ENCODE assay signal across 8 cellular contexts in genomic region chr1:82775402-82776000, GRCh38.
DNase-seq lines count a peak whose midpoint lies in the region; ATAC-seq and TF ChIP-seq lines count a peak whose summit lies in the region.

No MANE protein-coding gene starts in this region.

- no peak for TF ChIP-seq CTCF in CD14-positive monocyte (IDR thresholded peaks at IDR 0.05)

- H3K4me3 Mint-ChIP-seq in activated T-cell treated with anti-CD3 and anti-CD28 coated beads, Interleukin-2, amount 50 U/mL, for 72 hours, result no peak overlapping the region
- H3K4me3 Mint-ChIP-seq in CD14-positive monocyte, result no peak overlapping the region

- H3K4me1 Mint-ChIP-seq in activated T-cell treated with anti-CD3 and anti-CD28 coated beads, Interleukin-2, amount 50 U/mL, for 72 hours (ENCODE audit: low read depth), result no peaks in the 10 kb centered on the region
- H3K4me1 Mint-ChIP-seq in CD14-positive monocyte, result no peaks in the 10 kb centered on the region

- ATAC-seq in activated T-cell treated with anti-CD3 and anti-CD28 coated beads, Interleukin-2, amount 50 U/mL, for 72 hours (replicated peaks in 1 of 2), result peak in 1 of 2 donors; percentile 42
- ATAC-seq in GM19395 (IDR thresholded peaks at IDR 0.05; ENCODE audit: unreplicated experiment), result no peak

- no peak overlapping the region for H3K27ac ChIP-seq in substantia nigra (ENCODE audit: low read depth, low read length, poor library complexity, severe bottlenecking)

- peaks cover 0 to 2% of the 10 kb centered on the region in 2 donors for H3K9me3 Mint-ChIP-seq in activated T-cell treated with anti-CD3 and anti-CD28 coated beads, Interleukin-2, amount 50 U/mL, for 72 hours
- H3K9me3 Mint-ChIP-seq in CD14-positive monocyte, result peaks cover 14 to 24% (median 20%) of the 10 kb centered on the region in 7 donors

- no peaks in the 10 kb centered on the region for H3K27me3 Mint-ChIP-seq in activated T-cell treated with anti-CD3 and anti-CD28 coated beads, Interleukin-2, amount 50 U/mL, for 72 hours (ENCODE audit: low read depth)
- peaks cover 0 to 2% (median 0%) of the 10 kb centered on the region in 3 donors for H3K27me3 Mint-ChIP-seq in CD14-positive monocyte (ENCODE audit: low read depth in 3 of 3)

- intact Hi-C loops in CD14-positive monocyte (cut with micrococcal nuclease), result no loop called here

- no peak overlapping the region for H3K27ac Mint-ChIP-seq in activated T-cell treated with anti-CD3 and anti-CD28 coated beads, Interleukin-2, amount 50 U/mL, for 72 hours
- H3K27ac Mint-ChIP-seq in CD14-positive monocyte, result no peak overlapping the region

- DNase-seq in DMS53 treated with DMSO at 0.1 percent for 48 hours (lab: John Stamatoyannopoulos, UW; ENCODE audit: unreplicated experiment) (peak; percentile 54), LHCN-M2 (ENCODE audit: low read depth) (peak; percentile 3), iPS DF 19.7 (ENCODE audit: low read depth, low spot score) (peak; percentile 71), substantia nigra (lab: John Stamatoyannopoulos, UW) (peak in 39 of 49 donors; percentile 2 to 74 (median 19)), CD14-positive monocyte (ENCODE audit: low spot score) (no peak)
- DNase-seq in activated T-cell treated with anti-CD3 and anti-CD28 coated beads, Interleukin-2, amount 50 U/mL, for 72 hours, result peak; percentile 36 to 40
- no peak for DNase-seq in stimulated activated naive CD4-positive, alpha-beta T cell treated with Interleukin-2 at 50 U/mL for 16 hours (lab: John Stamatoyannopoulos, UW)

- H3K36me3 Mint-ChIP-seq in activated T-cell treated with anti-CD3 and anti-CD28 coated beads, Interleukin-2, amount 50 U/mL, for 72 hours (ENCODE audit: insufficient read depth in 2 of 2), result no peaks in the 10 kb centered on the region
- H3K36me3 Mint-ChIP-seq in CD14-positive monocyte, result no peaks in the 10 kb centered on the region

Comparison
In these comparisons a context has a peak if more than half of its experiments do, and no peak if none do; other contexts are left out.
1. DNase-seq: peak in DMS53 treated with DMSO at 0.1 percent for 48 hours (single experiment), LHCN-M2 (single experiment), activated T-cell treated with anti-CD3 and anti-CD28 coated beads, Interleukin-2, amount 50 U/mL, for 72 hours (2 of 2), iPS DF 19.7 (single experiment) and substantia nigra (39 of 49); none in stimulated activated naive CD4-positive, alpha-beta T cell treated with Interleukin-2 at 50 U/mL for 16 hours (single experiment) and CD14-positive monocyte (single experiment).